Comparison of ENCODE assay signal across 39 cellular contexts in genomic region chr17:73727941-73728340, GRCh38.
"Had no signal": no experiment of that assay in that cellular context is flagged by ENCODE, and none has a peak within 500 bp of the region (broad histone marks: within the 10 kb centered on the region; RNA-seq: fewer than 3 reads in every experiment).

No MANE protein-coding gene starts in this region.

- H3K27me3 ChIP-seq: body of pancreas, brain microvascular endothelial cell, cardiac muscle cell had no signal

- H3K36me3 ChIP-seq: brain microvascular endothelial cell, breast epithelium, cardiac muscle cell had no signal

- DNase-seq: activated CD4-positive, alpha-beta memory T cell treated with anti-CD3 and anti-CD28 coated beads, Interleukin-2, amount 10 ng/mL, durations not matched to agents 7 days and 5 days; activated CD4-positive, alpha-beta T cell treated with anti-CD3 and anti-CD28 coated beads for 1 hour; activated CD4-positive, alpha-beta T cell treated with anti-CD3 and anti-CD28 coated beads for 36 hours; activated CD4-positive, alpha-beta T cell treated with anti-CD3 and anti-CD28 coated beads for 48 hours; activated CD4-positive, alpha-beta T cell treated with anti-CD3 and anti-CD28 coated beads, Interleukin-2, amount 10 ng/mL, durations not matched to agents 7 days and 5 days; activated CD4-positive, alpha-beta T cell treated with anti-CD3 and anti-CD28 coated beads, Interleukin-2, amount 50 U/mL, for 48 hours; activated CD4-positive, CD25-positive, alpha-beta regulatory T cell; activated CD8-positive, alpha-beta memory T cell treated with anti-CD3 and anti-CD28 coated beads for 24 hours; activated CD8-positive, alpha-beta memory T cell treated with anti-CD3 and anti-CD28 coated beads, Interleukin-2, amount 10 ng/mL, durations not matched to agents 7 days and 5 days; activated CD8-positive, alpha-beta memory T cell treated with anti-CD3 and anti-CD28 coated beads, Interleukin-2, amount 50 U/mL, for 48 hours; activated CD8-positive, alpha-beta T cell treated with anti-CD3 and anti-CD28 coated beads, Interleukin-2, amount 10 ng/mL, durations not matched to agents 7 days and 5 days; activated effector memory CD4-positive, alpha-beta T cell treated with Interleukin-2 at 50 U/mL for 16 hours; activated gamma-delta T cell; activated naive CD4-positive, alpha-beta T cell treated with anti-CD3 and anti-CD28 coated beads, Interleukin-2, amount 10 ng/mL, durations not matched to agents 7 days and 5 days; activated naive CD4-positive, alpha-beta T cell treated with Interleukin-2 at 50 U/mL for 16 hours; activated naive CD8-positive, alpha-beta T cell treated with anti-CD3 and anti-CD28 coated beads, Interleukin-2, amount 10 ng/mL, durations not matched to agents 7 days and 5 days; activated naive CD8-positive, alpha-beta T cell treated with anti-CD3 and anti-CD28 coated beads, Interleukin-2, amount 50 U/mL, for 24 hours; activated T-cell treated with anti-CD3 and anti-CD28 coated beads, Interleukin-2, amount 50 U/mL, for 24 hours; activated T-cell treated with anti-CD3 and anti-CD28 coated beads, Interleukin-2, amount 50 U/mL, for 48 hours; body of pancreas; brain microvascular endothelial cell; caudate nucleus; cerebellar nuclear complex; T-helper 1 cell; T-helper 2 cell; T-helper 9 cell had no signal

- H3K27ac Mint-ChIP-seq: activated CD4-positive, alpha-beta memory T cell treated with anti-CD3 and anti-CD28 coated beads, Interleukin-2, amount 10 ng/mL, durations not matched to agents 7 days and 5 days; activated CD4-positive, alpha-beta T cell treated with anti-CD3 and anti-CD28 coated beads for 36 hours; activated CD4-positive, alpha-beta T cell treated with anti-CD3 and anti-CD28 coated beads, Interleukin-2, amount 10 ng/mL, durations not matched to agents 7 days and 5 days; activated CD8-positive, alpha-beta memory T cell treated with anti-CD3 and anti-CD28 coated beads, Interleukin-2, amount 10 ng/mL, durations not matched to agents 7 days and 5 days; activated CD8-positive, alpha-beta T cell treated with anti-CD3 and anti-CD28 coated beads, Interleukin-2, amount 10 ng/mL, durations not matched to agents 7 days and 5 days; activated naive CD4-positive, alpha-beta T cell treated with anti-CD3 and anti-CD28 coated beads, Interleukin-2, amount 10 ng/mL, durations not matched to agents 7 days and 5 days; activated naive CD4-positive, alpha-beta T cell treated with anti-CD3 and anti-CD28 coated beads, Interleukin-2, amount 50 U/mL, for 24 hours; activated naive CD8-positive, alpha-beta T cell; activated naive CD8-positive, alpha-beta T cell treated with anti-CD3 and anti-CD28 coated beads, Interleukin-2, amount 10 ng/mL, durations not matched to agents 7 days and 5 days; activated naive CD8-positive, alpha-beta T cell treated with anti-CD3 and anti-CD28 coated beads, Interleukin-2, amount 50 U/mL, for 24 hours; activated T-cell treated with anti-CD3 and anti-CD28 coated beads, Interleukin-2, amount 50 U/mL, for 24 hours; activated T-helper 2 cell treated with anti-CD3 and anti-CD28 coated beads, Interferon-gamma antibody, Interleukin-2, Interleukin-4, amounts not matched to agents 10 μg/mL and 5 μg/mL and 100 μg/mL, durations not matched to agents 14 hours and 24 hours and 36 hours; T-helper 1 cell treated with Interleukin-12 subunit alpha and Interleukin-12 subunit beta and Interleukin-4 antibody, amounts not matched to agents 30 μg/mL and 1 μg/mL, for 36 hours; T-helper 2 cell treated with Interferon-gamma antibody and Interleukin-4, amounts not matched to agents 5 μg/mL and 100 μg/mL, for 36 hours; WTC11 had no signal

- H3K27me3 Mint-ChIP-seq: activated CD4-positive, alpha-beta T cell treated with anti-CD3 and anti-CD28 coated beads for 36 hours; activated naive CD4-positive, alpha-beta T cell treated with anti-CD3 and anti-CD28 coated beads, Interleukin-2, amount 50 U/mL, for 24 hours; activated naive CD8-positive, alpha-beta T cell; activated T-cell treated with anti-CD3 and anti-CD28 coated beads, Interleukin-2, amount 50 U/mL, for 24 hours had no signal

- H3K4me3 Mint-ChIP-seq: activated CD4-positive, alpha-beta memory T cell treated with anti-CD3 and anti-CD28 coated beads, Interleukin-2, amount 10 ng/mL, durations not matched to agents 7 days and 5 days; activated CD4-positive, alpha-beta T cell treated with anti-CD3 and anti-CD28 coated beads for 36 hours; activated CD4-positive, alpha-beta T cell treated with anti-CD3 and anti-CD28 coated beads, Interleukin-2, amount 10 ng/mL, durations not matched to agents 7 days and 5 days; activated CD8-positive, alpha-beta memory T cell treated with anti-CD3 and anti-CD28 coated beads, Interleukin-2, amount 10 ng/mL, durations not matched to agents 7 days and 5 days; activated CD8-positive, alpha-beta T cell treated with anti-CD3 and anti-CD28 coated beads, Interleukin-2, amount 10 ng/mL, durations not matched to agents 7 days and 5 days; activated naive CD4-positive, alpha-beta T cell treated with anti-CD3 and anti-CD28 coated beads, Interleukin-2, amount 10 ng/mL, durations not matched to agents 7 days and 5 days; activated naive CD4-positive, alpha-beta T cell treated with anti-CD3 and anti-CD28 coated beads, Interleukin-2, amount 50 U/mL, for 24 hours; activated naive CD8-positive, alpha-beta T cell; activated naive CD8-positive, alpha-beta T cell treated with anti-CD3 and anti-CD28 coated beads, Interleukin-2, amount 10 ng/mL, durations not matched to agents 7 days and 5 days; activated naive CD8-positive, alpha-beta T cell treated with anti-CD3 and anti-CD28 coated beads, Interleukin-2, amount 50 U/mL, for 24 hours; activated T-cell treated with anti-CD3 and anti-CD28 coated beads, Interleukin-2, amount 50 U/mL, for 24 hours; central memory CD8-positive, alpha-beta T cell; T-helper 1 cell treated with Interleukin-12 subunit alpha and Interleukin-12 subunit beta and Interleukin-4 antibody, amounts not matched to agents 30 μg/mL and 1 μg/mL, for 36 hours; T-helper 2 cell treated with Interferon-gamma antibody and Interleukin-4, amounts not matched to agents 5 μg/mL and 100 μg/mL, for 36 hours; WTC11 had no signal

- ATAC-seq: activated CD4-positive, alpha-beta T cell treated with anti-CD3 and anti-CD28 coated beads for 36 hours; activated CD4-positive, CD25-positive, alpha-beta regulatory T cell treated with anti-CD3 and anti-CD28 coated beads, Interleukin-2, amount 50 U/mL, for 24 hours; activated CD8-positive, alpha-beta memory T cell treated with anti-CD3 and anti-CD28 coated beads, Interleukin-2, amount 10 ng/mL, durations not matched to agents 7 days and 5 days; activated CD8-positive, alpha-beta T cell treated with anti-CD3 and anti-CD28 coated beads, Interleukin-2, amount 10 ng/mL, durations not matched to agents 7 days and 5 days; activated naive CD8-positive, alpha-beta T cell treated with anti-CD3 and anti-CD28 coated beads, Interleukin-2, amount 50 U/mL, for 24 hours; body of pancreas; WTC11 had no signal

- FAIRE-seq: astrocyte, TTC549 had no signal

- H3K4me1 ChIP-seq: body of pancreas, breast epithelium had no signal

- H3K4me1 Mint-ChIP-seq: WTC11 had no signal

- H3K36me3 Mint-ChIP-seq: activated CD8-positive, alpha-beta memory T cell treated with anti-CD3 and anti-CD28 coated beads, Interleukin-2, amount 10 ng/mL, durations not matched to agents 7 days and 5 days; activated naive CD4-positive, alpha-beta T cell treated with anti-CD3 and anti-CD28 coated beads, Interleukin-2, amount 10 ng/mL, durations not matched to agents 7 days and 5 days; activated naive CD8-positive, alpha-beta T cell treated with anti-CD3 and anti-CD28 coated beads, Interleukin-2, amount 10 ng/mL, durations not matched to agents 7 days and 5 days had no signal

- H3K4me3 ChIP-seq: body of pancreas, breast epithelium, cardiac muscle cell had no signal

- H3K27ac ChIP-seq: body of pancreas, brain microvascular endothelial cell, breast epithelium, cardiac muscle cell, VCaP had no signal
